ENCODE assay signal across 8 cellular contexts in the genomic region with DNA sequence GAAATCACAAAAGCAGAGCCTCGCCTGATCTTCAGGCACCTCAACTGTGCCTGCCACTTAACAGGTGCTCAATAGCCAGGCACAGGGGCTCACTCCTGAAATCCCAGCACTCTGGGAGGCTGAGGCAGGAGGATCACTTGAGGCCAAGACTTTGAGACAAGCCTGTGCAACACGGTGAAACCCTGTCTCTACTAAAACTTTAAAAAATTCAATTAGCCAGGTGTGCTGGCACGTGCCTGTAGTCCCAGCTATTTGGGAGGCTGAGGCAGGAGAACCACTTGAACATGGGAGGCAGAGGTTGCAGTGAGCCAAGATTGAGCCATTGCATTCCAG. TPM values are rescaled to one million over a fixed set of nuclear protein-coding genes. Genes with fewer than 3 reads are reported as not detected.
DNase-seq lines count a peak whose midpoint lies in the region; ATAC-seq and TF ChIP-seq lines count a peak whose summit lies in the region.
"Not testable (repeated sequence)": the region's sequence is repeated elsewhere in the genome, so short reads cannot be mapped to it uniquely, and the experiment has no call there.

No MANE protein-coding gene starts in this region.

- not testable (repeated sequence) for H3K27me3 Mint-ChIP-seq in Calu3 (ENCODE audit: unreplicated experiment); neural crest cell (ENCODE audit: low read depth); type B pancreatic cell

- WGBS in right lobe of liver (ENCODE audit: insufficient coverage, low coverage, low lambda C conversion rate, missing lambda C conversion rate): 15% methylated on average over 3 of the region's 3 CpGs

- H3K9me3 Mint-ChIP-seq in Calu3 (ENCODE audit: low read depth, unreplicated experiment); neural crest cell; type B pancreatic cell: not testable (repeated sequence)

- H3K27ac Mint-ChIP-seq in Calu3 (ENCODE audit: unreplicated experiment) (peak overlapping the region; percentile 88), neural crest cell (ENCODE audit: unreplicated experiment) (peak overlapping the region; percentile 78), type B pancreatic cell (peak overlapping the region; percentile 96)

- H3K79me2 ChIP-seq in PC-3 (ENCODE audit: low read length): peaks cover 80% of the 10 kb centered on the region

- not testable (repeated sequence) for ATAC-seq in PC-3, foreskin keratinocyte, right lobe of liver

- not testable (repeated sequence) for DNase-seq in Calu3; PC-3; caudate nucleus (lab: John Stamatoyannopoulos, UW); foreskin keratinocyte; right lobe of liver; neural crest cell (ENCODE audit: low read depth, low spot score); type B pancreatic cell (ENCODE audit: extremely low spot score, unreplicated experiment)

- H3K27ac ChIP-seq in PC-3 (ENCODE audit: low read length) (peak overlapping the region; percentile 98), VCaP (peak overlapping the region; percentile 56), caudate nucleus (ENCODE audit: low read depth, low read length) (peak overlapping the region; percentile 82), foreskin keratinocyte (peak overlapping the region; percentile 45), right lobe of liver (peak overlapping the region; percentile 78 to 94 (median 86))

- H3K4me1 Mint-ChIP-seq in Calu3 (ENCODE audit: low read depth, unreplicated experiment) (peaks cover 75% of the 10 kb centered on the region), neural crest cell (peaks cover 15% of the 10 kb centered on the region), type B pancreatic cell (ENCODE audit: unreplicated experiment) (peaks cover 21% of the 10 kb centered on the region)

- H4K20me1 ChIP-seq in PC-3 (ENCODE audit: low read length): not testable (repeated sequence)

- H3K9ac ChIP-seq in PC-3 (ENCODE audit: low read length): peak overlapping the region; percentile 84

- H3K4me3 ChIP-seq in PC-3 (ENCODE audit: low read length): peak overlapping the region; percentile 21; the same call in 1 of the 2 replicates
- H3K4me3 ChIP-seq in right lobe of liver: not testable (repeated sequence)

- TF ChIP-seq POLR2A in right lobe of liver (IDR thresholded peaks at IDR 0.05): not testable (repeated sequence)

- H3K9me2 ChIP-seq in PC-3 (replicated peaks; ENCODE audit: low read length): not testable (repeated sequence)

- H3F3A ChIP-seq in PC-3 (ENCODE audit: low read length, unreplicated experiment): not testable (repeated sequence)

- H2AFZ ChIP-seq in PC-3 (ENCODE audit: low read length): not testable (repeated sequence)

- peak overlapping the region; percentile 67 for H3K4me2 ChIP-seq in PC-3 (ENCODE audit: low read length)

- H3K4me3 Mint-ChIP-seq in Calu3 (ENCODE audit: low read depth, unreplicated experiment): peak overlapping the region; percentile 59
- H3K4me3 Mint-ChIP-seq in neural crest cell: not testable (repeated sequence)
- H3K4me3 Mint-ChIP-seq in type B pancreatic cell: peak overlapping the region; percentile 53

- H3K9me3 ChIP-seq in PC-3 (ENCODE audit: low read length); right lobe of liver: not testable (repeated sequence)

- H3K36me3 Mint-ChIP-seq in Calu3 (ENCODE audit: insufficient read depth, unreplicated experiment) (peaks cover 74% of the 10 kb centered on the region), neural crest cell (ENCODE audit: low read depth) (peaks cover 12% of the 10 kb centered on the region), type B pancreatic cell (peaks cover 21% of the 10 kb centered on the region)

- POLR2A ChIA-PET in PC-3 (lab: Charles Lee; ENCODE audit: unreplicated experiment): interaction anchor here (0.5 to 0.6 kb wide), 2 partner anchors 57 to 59 kb away, joined by 3 to 9 read pairs; no protein-coding TSS in a partner anchor

- H3K36me3 ChIP-seq in PC-3 (ENCODE audit: low read depth, low read length); right lobe of liver: not testable (repeated sequence)

- CTCF ChIA-PET in Calu3 (lab: Charles Lee): interaction anchor here (0.7 to 2.2 kb wide), 6 partner anchors 9 to 56 kb away, joined by 3 to 16 read pairs (median 4); no protein-coding TSS in a partner anchor
- CTCF ChIA-PET in PC-3 (lab: Charles Lee): not testable (repeated sequence)

- not testable (repeated sequence) for TF ChIP-seq CTCF in Calu3 (IDR thresholded peaks at IDR 0.05; ENCODE audit: unreplicated experiment); PC-3 (conservative IDR thresholded peaks at IDR 0.05; ENCODE audit: low read depth, low read length); VCaP (conservative IDR thresholded peaks at IDR 0.05); foreskin keratinocyte (conservative IDR thresholded peaks at IDR 0.05); right lobe of liver (IDR thresholded peaks at IDR 0.05); neural crest cell (conservative IDR thresholded peaks at IDR 0.05); type B pancreatic cell (conservative IDR thresholded peaks at IDR 0.05)

- H3K4me1 ChIP-seq in PC-3 (ENCODE audit: insufficient read depth, low read length) (peaks cover 50% of the 10 kb centered on the region), right lobe of liver (peaks cover 0 to 65% (median 29%) of the 10 kb centered on the region in 4 donors)
- not testable (repeated sequence) for H3K4me1 ChIP-seq in foreskin keratinocyte

- BruUV-seq in Calu3 (replicated peaks; lab: Mats Ljungman, UMichigan); PC-3 (replicated peaks; lab: Mats Ljungman, UMichigan): not testable (repeated sequence)

- intact Hi-C loops in Calu3 (cut with micrococcal nuclease; ENCODE audit: unreplicated experiment): loop anchor here (1.0 to 5.0 kb wide), 3 partner anchors 8 to 36 kb away; no protein-coding TSS in a partner anchor
- intact Hi-C loops in PC-3 (cut with micrococcal nuclease); right lobe of liver (cut with DNase I): not testable (repeated sequence)

- not testable (repeated sequence) for H3K27me3 ChIP-seq in PC-3 (ENCODE audit: low read length); foreskin keratinocyte; right lobe of liver

RNA-seq across cellular contexts. Expression of a gene that starts 22.9 kb away (rescaled TPM):
- total RNA-seq in Calu3 (2022) (46.4 and 63.6 TPM in 2 replicates), PC-3 (2014; rRNA removed) (21.8 and 32.8 TPM in 2 replicates), foreskin keratinocyte (4.7 and 5.0 TPM in 2 replicates), right lobe of liver (10 to 100 TPM in 5 of 6 experiments, 1 to 10 TPM in 1; 8.7 to 18.1 (median 16.4) TPM), neural crest cell (10.2 and 11.3 TPM in 2 replicates), type B pancreatic cell (ENCODE audit: low replicate concordance) (31.6 and 81.6 TPM in 2 replicates)
- 1.7 and 1.8 TPM in 2 replicates for polyA plus RNA-seq in foreskin keratinocyte

RNA-seq across cellular contexts. Expression of a gene that starts 39.2 kb away (rescaled TPM):
- total RNA-seq in Calu3 (2022) (16.3 and 17.0 TPM in 2 replicates), PC-3 (2014; rRNA removed) (3.9 and 6.9 TPM in 2 replicates), foreskin keratinocyte (6.9 and 7.6 TPM in 2 replicates), right lobe of liver (1 to 10 TPM; 2.5 to 3.9 (median 3.1) TPM), neural crest cell (12.9 TPM in 2 replicates), type B pancreatic cell (ENCODE audit: low replicate concordance) (12.2 and 12.6 TPM in 2 replicates)
- polyA plus RNA-seq in foreskin keratinocyte: 3.9 and 4.1 TPM in 2 replicates

Comparison
In these comparisons a context has a peak if more than half of its experiments do, and no peak if none do; other contexts are left out.
1. H3K27ac ChIP-seq: peak in every context shown above with its lines; median percentile 98 in PC-3; 86 in right lobe of liver; 82 in caudate nucleus; 56 in VCaP; 45 in foreskin keratinocyte.